Comparison of ENCODE assay signal across 8 cellular contexts in genomic region chr4:6019316-6020263, GRCh38. TPM values are rescaled to one million over a fixed set of nuclear protein-coding genes. Genes with fewer than 3 reads are reported as not detected.
DNase-seq lines count a peak whose midpoint lies in the region; ATAC-seq, FAIRE-seq and TF ChIP-seq lines count a peak whose summit lies in the region.

No MANE protein-coding gene starts in this region.

- DNase-seq in NCI-H345 (lab: John Stamatoyannopoulos, UW) (peak; percentile 60), NCI-H345 treated with DMSO at 0.1 percent for 48 hours (lab: John Stamatoyannopoulos, UW; ENCODE audit: unreplicated experiment) (no peak), GM12891 (ENCODE audit: insufficient read length, low spot score) (peak; percentile 50), NCI-H2196 treated with DMSO at 0.1 percent for 48 hours (lab: John Stamatoyannopoulos, UW; ENCODE audit: unreplicated experiment) (peak; percentile 17), T47D (ENCODE audit: low read depth in 1 of 2, low spot score in 1 of 2) (peak; percentile 72 to 74), HepG2 (ENCODE audit: low spot score) (peak; percentile 27), urothelium cell line (ENCODE audit: low spot score) (peak; percentile 54)

- no peak overlapping the region for H3K27ac ChIP-seq in HepG2 (ENCODE audit: extremely low read length, insufficient read depth, low read length)

- no peaks in the 10 kb centered on the region for H4K20me1 ChIP-seq in HepG2 (ENCODE audit: insufficient read depth, low read length)

- POLR2A ChIA-PET in HepG2 (lab: Yijun Ruan, JAX) = no interaction called here

- H3K79me2 ChIP-seq in HepG2 (ENCODE audit: insufficient read depth, low read length) = no peaks in the 10 kb centered on the region

- peaks cover 13 to 42% of the 10 kb centered on the region in 2 experiments for H3K27me3 ChIP-seq in HepG2 (ENCODE audit: control insufficient read depth in 1 of 2, insufficient read depth in 2 of 2, low read length in 2 of 2)

- FAIRE-seq in GM12891 (lab: Jason Lieb, UNC) (peak; percentile 9), HepG2 (lab: Jason Lieb, UNC) (no peak), urothelium cell line (lab: Jason Lieb, UNC) (no peak)

- BruUV-seq in HepG2 (replicated peaks; lab: Mats Ljungman, UMichigan) = no TSS peak

- no peak overlapping the region for H3K4me2 ChIP-seq in HepG2 (ENCODE audit: low read depth, low read length)

- peak; percentile 58 for TF ChIP-seq CTCF in HepG2 (CRISPR knock-in tag; IDR thresholded peaks at IDR 0.05)

- H3K4me3 ChIP-seq in HepG2 (replicated peaks in 1 of 3; ENCODE audit: insufficient read depth in 1 of 3, low read depth in 2 of 3, low read length in 3 of 3) = no peak overlapping the region

- no peak overlapping the region for H2AFZ ChIP-seq in HepG2 (ENCODE audit: low read length)

- TF ChIP-seq EP300 in HepG2 (IDR thresholded peaks at IDR 0.05; ENCODE audit: low read depth in 2 of 2, low read length in 2 of 2) = no peak
- no peak for TF ChIP-seq EP300 in HepG2 (CRISPR knock-in tag; IDR thresholded peaks at IDR 0.05; ENCODE audit: borderline replicate concordance)

- no peaks in the 10 kb centered on the region for H3K36me3 ChIP-seq in HepG2 (replicated peaks in 1 of 2; ENCODE audit: control insufficient read depth in 1 of 2, insufficient read depth in 2 of 2, low read length in 2 of 2)

- in situ Hi-C loops in T47D (cut with HindIII; ENCODE audit: low pct_unique_long_range_greater_than_20kb, low sequenced_read_pairs) = no loop called here
- in situ Hi-C loops in HepG2 (cut with HindIII; ENCODE audit: extremely low pct_ligation_motif_present, low pct_unique_long_range_greater_than_20kb) = no loop called here

- ATAC-seq in HepG2 (no peak), GM18519 (IDR thresholded peaks at IDR 0.05; ENCODE audit: low FRiP score, unreplicated experiment) (no peak)

- TF ChIP-seq POLR2A in GM12891 (IDR thresholded peaks at IDR 0.05; ENCODE audit: low read depth, low read length) = no peak
- TF ChIP-seq POLR2A in HepG2 (IDR thresholded peaks at IDR 0.05; ENCODE audit: insufficient read depth in 1 of 2, low read depth in 2 of 2, low read length in 2 of 2) = no peak

- no peaks in the 10 kb centered on the region for H3K9me3 ChIP-seq in HepG2 (ENCODE audit: low read length)

- H3K9ac ChIP-seq in HepG2 (ENCODE audit: insufficient read depth, low read depth, low read length) = no peak overlapping the region

- WGBS in HepG2 (ENCODE audit: low lambda C conversion rate) = 28% methylated on average over 22 of the region's 22 CpGs

- intact Hi-C loops in HepG2 (cut with micrococcal nuclease; ENCODE audit: unreplicated experiment) = no loop called here

- no peak for TF ChIP-seq RAD21 in HepG2 (CRISPR knock-in tag; IDR thresholded peaks at IDR 0.05)

- peaks cover 14% of the 10 kb centered on the region for H3K4me1 ChIP-seq in HepG2 (ENCODE audit: insufficient read depth, low read length)

- CTCF ChIA-PET in HepG2 (lab: Yijun Ruan, JAX; ENCODE audit: low intra/inter-chr PET ratio, low total read pairs) = interaction anchor here (1.3 kb wide), 1 partner anchor 21 kb away, joined by 6 read pairs; no protein-coding TSS in a partner anchor

TF ChIP-seq in GM12891, 5 proteins besides CTCF, POLR2A, EP300 and RAD21:
- TF ChIP-seq POU2F2 (IDR thresholded peaks at IDR 0.05; ENCODE audit: low read depth, low read length) = peak; percentile 34; the same call in 1 of the 2 replicates
- no peak for TF ChIP-seq PAX5 (IDR thresholded peaks at IDR 0.05; ENCODE audit: insufficient read depth, low read length, severe bottlenecking)

TF ChIP-seq in HepG2, 621 proteins besides CTCF, POLR2A, EP300 and RAD21:
- TF ChIP-seq CAMTA2 (CRISPR knock-in tag; IDR thresholded peaks at IDR 0.05; ENCODE audit: borderline replicate concordance) (no peak), STAG1 (CRISPR knock-in tag; IDR thresholded peaks at IDR 0.05) (peak; percentile 28; the same call in 1 of the 2 replicates)

RNA-seq across cellular contexts. Expression of gene C4orf50, which starts 1.4 kb away (rescaled TPM):
- polyA plus RNA-seq in GM12891 (2012; ENCODE audit: low read depth, missing spikeins) = 0.04 TPM
- not detected in 2 replicates for total RNA-seq in HepG2 (2016; rRNA removed; fragmentation: Illumina TruSeq; extraction: Trizol)
- not detected in 2 replicates for total RNA-seq in HepG2 (2016; cell fraction: cytosol; rRNA removed; fragmentation: Illumina TruSeq; extraction: Trizol; ENCODE audit: low read depth)
- not detected in 2 replicates for total RNA-seq in HepG2 (2016; cell fraction: insoluble cytoplasmic fraction; rRNA removed; fragmentation: Illumina TruSeq; extraction: Trizol)
- not detected in 2 replicates for total RNA-seq in HepG2 (2016; cell fraction: membrane; rRNA removed; fragmentation: Illumina TruSeq; extraction: Trizol)
- total RNA-seq in HepG2 (2016; cell fraction: nucleus; rRNA removed; fragmentation: Illumina TruSeq; extraction: Trizol) = not detected in 2 replicates
- polyA plus RNA-seq in HepG2 (2011; rRNA removed) = not detected in 2 replicates
- under 0.01 TPM in 1 of 2 replicates, not detected in the other for polyA plus RNA-seq in HepG2 (2011; cell fraction: cytosol; rRNA removed)
- not detected in 2 replicates for polyA plus RNA-seq in HepG2 (2011; cell fraction: nucleus; rRNA removed)
- polyA plus RNA-seq in HepG2 (2012) = not detected in 2 replicates
- not detected in 2 replicates for polyA plus RNA-seq in HepG2 (2016; cell fraction: cytosol; fragmentation: Illumina TruSeq; extraction: Trizol; ENCODE audit: low read depth)
- polyA plus RNA-seq in HepG2 (2016; cell fraction: insoluble cytoplasmic fraction; fragmentation: Illumina TruSeq; extraction: Trizol; ENCODE audit: low read depth) = not detected in 2 replicates
- not detected in 2 replicates for polyA plus RNA-seq in HepG2 (2016; cell fraction: membrane; fragmentation: Illumina TruSeq; extraction: Trizol; ENCODE audit: low read depth)
- polyA plus RNA-seq in HepG2 (2016; cell fraction: nucleus; fragmentation: Illumina TruSeq; extraction: Trizol; ENCODE audit: insufficient read depth, low read depth) = not detected in 2 replicates
- 0.02 TPM in 1 of 2 replicates, not detected in the other for polyA minus RNA-seq in HepG2 (2011; rRNA and poly(A)+ RNA removed; ENCODE audit: low replicate concordance)
- polyA minus RNA-seq in HepG2 (2011; cell fraction: cytosol; rRNA and poly(A)+ RNA removed) = not detected in 2 replicates
- polyA minus RNA-seq in HepG2 (2011; cell fraction: nucleus; rRNA and poly(A)+ RNA removed) = not detected in 2 replicates
